19 cellular contexts compared by ENCODE assay signal in genomic region chr3:49600781-49601180, GRCh38. TPM values are rescaled to one million over a fixed set of nuclear protein-coding genes. Genes with fewer than 3 reads are reported as not detected.
A peak's percentile ranks its signal among the peaks of the same experiment; 100 is the strongest.
DNase-seq lines count a peak whose midpoint lies in the region; TF ChIP-seq lines count a peak whose summit lies in the region.
"Had no signal": no experiment of that assay in that cellular context is flagged by ENCODE, and none has a peak within 500 bp of the region (broad histone marks: within the 10 kb centered on the region; RNA-seq: fewer than 3 reads in every experiment).

No MANE protein-coding gene starts in this region.

- H3K27ac ChIP-seq in angular gyrus (ENCODE audit: low read depth, low read length) (peak overlapping the region; percentile 38), ascending aorta (no peak overlapping the region)
- H3K27ac ChIP-seq: SJCRH30 had no signal

- H3K36me3 ChIP-seq in ascending aorta: no peaks in the 10 kb centered on the region
- H3K36me3 ChIP-seq: MG63, SJCRH30 had no signal

- H3K27me3 ChIP-seq in ascending aorta: no peaks in the 10 kb centered on the region
- H3K27me3 ChIP-seq: MG63, SJCRH30 had no signal

- DNase-seq in AG08396 (ENCODE audit: low spot score) (peak; percentile 24), ELR (ENCODE audit: low read depth) (peak; percentile 39), osteocyte (ENCODE audit: extremely low spot score, unreplicated experiment) (peak; percentile 64), activated gamma-delta T cell (lab: John Stamatoyannopoulos, UW) (no peak), ascending aorta (ENCODE audit: low spot score in 2 of 2) (no peak), NCI-H82 (lab: John Stamatoyannopoulos, UW) (no peak), GM13976 (ENCODE audit: low spot score) (no peak)
- DNase-seq: CD4-positive, alpha-beta T cell; COR-L47; DMS 273 treated with DMSO at 0.1 percent for 48 hours; DMS79 treated with DMSO at 0.1 percent for 48 hours; NCI-H1048; NCI-H1436; NCI-H187 treated with DMSO at 0.1 percent for 48 hours; NK-92 treated with Interleukin-12 subunit alpha and Interleukin-12 subunit beta, amount 100 ng/mL, for 24 hours; SJCRH30 had no signal

- no peaks in the 10 kb centered on the region for H3K36me3 Mint-ChIP-seq in osteocyte (ENCODE audit: unreplicated experiment)

- no peak overlapping the region for H3K4me3 Mint-ChIP-seq in osteocyte (ENCODE audit: unreplicated experiment)
- H3K4me3 Mint-ChIP-seq: CD4-positive, alpha-beta T cell had no signal

- no peaks in the 10 kb centered on the region for H3K9me3 Mint-ChIP-seq in osteocyte (ENCODE audit: unreplicated experiment)
- H3K9me3 Mint-ChIP-seq: CD4-positive, alpha-beta T cell had no signal

- no peaks in the 10 kb centered on the region for H3K4me1 ChIP-seq in ascending aorta
- H3K4me1 ChIP-seq: SJCRH30 had no signal

- in situ Hi-C loops in GM13976 (cut with MboI; ENCODE audit: low sequenced_read_pairs, unreplicated experiment): no loop called here

- no peak for TF ChIP-seq CTCF in osteocyte (IDR thresholded peaks at IDR 0.05)
- no peak for TF ChIP-seq CTCF in ascending aorta (IDR thresholded peaks at IDR 0.05)
- TF ChIP-seq CTCF in GM13976 (IDR thresholded peaks at IDR 0.05; ENCODE audit: borderline replicate concordance, control extremely low read depth, extremely low read depth, insufficient read depth, missing control alignments): no peak

- intact Hi-C loops in ascending aorta (cut with DNase I): no loop called here

- peaks cover 11% of the 10 kb centered on the region for H3K4me1 Mint-ChIP-seq in osteocyte (ENCODE audit: unreplicated experiment)

- H3K27ac Mint-ChIP-seq in osteocyte (ENCODE audit: unreplicated experiment): no peak overlapping the region
- H3K27ac Mint-ChIP-seq: CD4-positive, alpha-beta T cell had no signal

- no peaks in the 10 kb centered on the region for H3K27me3 Mint-ChIP-seq in osteocyte (ENCODE audit: unreplicated experiment)
- H3K27me3 Mint-ChIP-seq: CD4-positive, alpha-beta T cell had no signal

- H3K4me3 ChIP-seq in ascending aorta: no peak overlapping the region
- H3K4me3 ChIP-seq: K562, MG63, SJCRH30 had no signal

- H3K9me3 ChIP-seq in ascending aorta: no peaks in the 10 kb centered on the region
- H3K9me3 ChIP-seq: MG63, SJCRH30 had no signal

RNA-seq across cellular contexts. Expression of gene BSN, which starts 46.5 kb away (rescaled TPM):
- total RNA-seq in osteocyte (0.64 and 0.81 TPM in 2 replicates), ascending aorta (0.85 TPM)

Comparison
In these comparisons a context has a peak if more than half of its experiments do, and no peak if none do; other contexts are left out.
1. DNase-seq: peak in AG08396 (single experiment), ELR (single experiment) and osteocyte (single experiment); none in activated gamma-delta T cell (single experiment), ascending aorta (0 of 2), NCI-H82 (single experiment) and GM13976 (single experiment).